ENCODE assay signal across 1 cellular context in genomic region chr6:129748901-129749748, GRCh38.
TF ChIP-seq lines count a peak whose summit lies in the region.

No MANE protein-coding gene starts in this region.

TF ChIP-seq in GM12878, 131 proteins besides CTCF, POLR2A, EP300 and RAD21 (continued from another document):
- no peak for TF ChIP-seq ZBTB11 (CRISPR knock-in tag; IDR thresholded peaks at IDR 0.05)
- TF ChIP-seq POLR2AphosphoS5 (IDR thresholded peaks at IDR 0.05; ENCODE audit: low read length) = no peak
- no peak for TF ChIP-seq SMAD1 (IDR thresholded peaks at IDR 0.05; ENCODE audit: low read depth, partially characterized antibody)
- TF ChIP-seq JUND (IDR thresholded peaks at IDR 0.05; ENCODE audit: low read depth, low read length) = no peak
- TF ChIP-seq RELB (IDR thresholded peaks at IDR 0.05; ENCODE audit: low read depth) = 0 out of 2 replicates have a peak, but pooled peaks have one; percentile 16
- no peak for TF ChIP-seq ZSCAN29 (IDR thresholded peaks at IDR 0.05)
- TF ChIP-seq MTA2 (IDR thresholded peaks at IDR 0.05; ENCODE audit: low read depth) = peak; percentile 92
- 0 out of 2 replicates have a peak, but pooled peaks have one; percentile 17 for TF ChIP-seq SPI1 (IDR thresholded peaks at IDR 0.05; ENCODE audit: borderline replicate concordance, insufficient read depth, low read depth, low read length)
TF ChIP-seq in GM12878: peak in this region for 20.
